ENCODE assay signal across 12 cellular contexts in genomic region chr4:69832326-69833030, GRCh38. TPM values are rescaled to one million over a fixed set of nuclear protein-coding genes. Genes with fewer than 3 reads are reported as not detected.
DNase-seq lines count a peak whose midpoint lies in the region; ATAC-seq and TF ChIP-seq lines count a peak whose summit lies in the region.
"Had no signal": no experiment of that assay in that cellular context is flagged by ENCODE, and none has a peak within 500 bp of the region (broad histone marks: within the 10 kb centered on the region; RNA-seq: fewer than 3 reads in every experiment).

No MANE protein-coding gene starts in this region.

- H3K27ac Mint-ChIP-seq in Calu3 (ENCODE audit: unreplicated experiment), result no peak overlapping the region
- H3K27ac Mint-ChIP-seq: activated CD4-positive, alpha-beta memory T cell treated with anti-CD3 and anti-CD28 coated beads for 36 hours had no signal

- no TSS peak for BruUV-seq in Calu3 (replicated peaks; lab: Mats Ljungman, UMichigan)

- H3K4me3 Mint-ChIP-seq in Calu3 (ENCODE audit: low read depth, unreplicated experiment), result peak overlapping the region; percentile 54
- H3K4me3 Mint-ChIP-seq in activated T-cell treated with anti-CD3 and anti-CD28 coated beads, Interleukin-2, amount 50 U/mL, for 4 hours, result no peak overlapping the region

- H3K4me3 ChIP-seq in right lobe of liver, result no peak overlapping the region
- H3K4me3 ChIP-seq: GM23248, lung had no signal

- DNase-seq in Calu3 (peak; percentile 34), NCI-H510A (lab: John Stamatoyannopoulos, UW) (peak; percentile 4), right lobe of liver (peak in 2 of 3 donors; percentile 46 to 72), SK-N-DZ (ENCODE audit: low spot score) (no peak), occipital lobe (lab: John Stamatoyannopoulos, UW) (no peak)
- DNase-seq in activated T-cell treated with anti-CD3 and anti-CD28 coated beads, Interleukin-2, amount 50 U/mL, for 4 hours, result no peak
- DNase-seq: activated CD4-positive, alpha-beta memory T cell treated with anti-CD3 and anti-CD28 coated beads for 36 hours; GM23248; NCI-H2171 had no signal

- H3K27ac ChIP-seq in right lobe of liver, result peak overlapping the region; percentile 53 to 73 (median 60)
- H3K27ac ChIP-seq: GM23248 had no signal

- TF ChIP-seq CTCF in Calu3 (IDR thresholded peaks at IDR 0.05; ENCODE audit: unreplicated experiment), result no peak
- TF ChIP-seq CTCF in right lobe of liver (IDR thresholded peaks at IDR 0.05), result no peak

- no peaks in the 10 kb centered on the region for H3K9me3 ChIP-seq in right lobe of liver

- no peaks in the 10 kb centered on the region for H3K36me3 ChIP-seq in right lobe of liver

- CTCF ChIA-PET in Calu3 (lab: Charles Lee), result interaction anchor here (1.3 to 1.5 kb wide), 2 partner anchors 9 to 351 kb away, joined by 4 to 7 read pairs; no protein-coding TSS in a partner anchor

- 37% methylated on average over 10 of the region's 10 CpGs for WGBS in right lobe of liver (ENCODE audit: insufficient coverage, low coverage, low lambda C conversion rate, missing lambda C conversion rate)

- H3K27me3 Mint-ChIP-seq in Calu3 (ENCODE audit: unreplicated experiment), result no peaks in the 10 kb centered on the region
- H3K27me3 Mint-ChIP-seq in activated T-cell treated with anti-CD3 and anti-CD28 coated beads, Interleukin-2, amount 50 U/mL, for 4 hours (ENCODE audit: low read depth), result peaks cover 1% of the 10 kb centered on the region
- H3K27me3 Mint-ChIP-seq: activated CD4-positive, alpha-beta memory T cell treated with anti-CD3 and anti-CD28 coated beads for 36 hours had no signal

- H3K27me3 ChIP-seq in right lobe of liver, result no peaks in the 10 kb centered on the region

- TF ChIP-seq POLR2A in right lobe of liver (IDR thresholded peaks at IDR 0.05), result no peak

- peaks cover 0 to 41% (median 17%) of the 10 kb centered on the region in 4 donors for H3K4me1 ChIP-seq in right lobe of liver

- peaks cover 14% of the 10 kb centered on the region for H3K4me1 Mint-ChIP-seq in Calu3 (ENCODE audit: low read depth, unreplicated experiment)
- peaks cover 12% of the 10 kb centered on the region for H3K4me1 Mint-ChIP-seq in activated T-cell treated with anti-CD3 and anti-CD28 coated beads, Interleukin-2, amount 50 U/mL, for 4 hours (ENCODE audit: low read depth)

- H3K9me3 Mint-ChIP-seq in Calu3 (ENCODE audit: low read depth, unreplicated experiment), result no peaks in the 10 kb centered on the region
- no peaks in the 10 kb centered on the region for H3K9me3 Mint-ChIP-seq in activated T-cell treated with anti-CD3 and anti-CD28 coated beads, Interleukin-2, amount 50 U/mL, for 4 hours
- H3K9me3 Mint-ChIP-seq: activated CD4-positive, alpha-beta memory T cell treated with anti-CD3 and anti-CD28 coated beads for 36 hours had no signal

- peaks cover 15% of the 10 kb centered on the region for H3K36me3 Mint-ChIP-seq in Calu3 (ENCODE audit: insufficient read depth, unreplicated experiment)
- H3K36me3 Mint-ChIP-seq in activated T-cell treated with anti-CD3 and anti-CD28 coated beads, Interleukin-2, amount 50 U/mL, for 4 hours (ENCODE audit: insufficient read depth), result no peaks in the 10 kb centered on the region
- H3K36me3 Mint-ChIP-seq: activated CD4-positive, alpha-beta memory T cell treated with anti-CD3 and anti-CD28 coated beads for 36 hours had no signal

- ATAC-seq in HG02588 (IDR thresholded peaks at IDR 0.05; ENCODE audit: unreplicated experiment), result peak; percentile 55
- ATAC-seq in right lobe of liver, result peak; percentile 68 to 86 (median 75)
- no peak for ATAC-seq in esophagus mucosa
- ATAC-seq in activated T-cell treated with anti-CD3 and anti-CD28 coated beads, Interleukin-2, amount 50 U/mL, for 4 hours, result no peak

- intact Hi-C loops in Calu3 (cut with micrococcal nuclease; ENCODE audit: unreplicated experiment) (loop anchor here (2.0 to 10.0 kb wide), 3 partner anchors 26 to 360 kb away; no protein-coding TSS in a partner anchor), right lobe of liver (cut with DNase I) (no loop called here)

RNA-seq across cellular contexts. Expression of gene SULT1E1, which starts 27.5 kb away (rescaled TPM):
- total RNA-seq in Calu3 (2022), result 1.9 and 2.4 TPM in 2 replicates
- 10 to 100 TPM in 2 of 6 experiments, 1 to 10 TPM in 4; 5.1 to 22.3 (median 6.6) TPM for total RNA-seq in right lobe of liver
- total RNA-seq in esophagus mucosa, result 0.52 TPM
- polyA plus RNA-seq in SK-N-DZ (2014; cell fraction: cytosol; rRNA removed), result not detected in 2 replicates
- not detected in 2 replicates for polyA plus RNA-seq in SK-N-DZ (2014; cell fraction: nucleus; rRNA removed)
- total RNA-seq in occipital lobe, result 8.4 TPM
- not detected for total RNA-seq in activated T-cell treated with anti-CD3 and anti-CD28 coated beads, Interleukin-2, amount 50 U/mL, for 4 hours
- total RNA-seq: activated CD4-positive, alpha-beta memory T cell treated with anti-CD3 and anti-CD28 coated beads for 36 hours; GM23248 had no signal
- polyA plus RNA-seq: GM23248 had no signal

Comparison
In these comparisons a context has a peak if more than half of its experiments do, and no peak if none do; other contexts are left out.
1. DNase-seq: peak in Calu3 (single experiment), NCI-H510A (single experiment) and right lobe of liver (2 of 3); none in SK-N-DZ (single experiment), occipital lobe (single experiment) and activated T-cell treated with anti-CD3 and anti-CD28 coated beads, Interleukin-2, amount 50 U/mL, for 4 hours (single experiment).
2. ATAC-seq: peak in HG02588 (single experiment) and right lobe of liver (4 of 4); none in esophagus mucosa (single experiment) and activated T-cell treated with anti-CD3 and anti-CD28 coated beads, Interleukin-2, amount 50 U/mL, for 4 hours (0 of 2).